1 cellular context compared by ENCODE assay signal in the genomic region with DNA sequence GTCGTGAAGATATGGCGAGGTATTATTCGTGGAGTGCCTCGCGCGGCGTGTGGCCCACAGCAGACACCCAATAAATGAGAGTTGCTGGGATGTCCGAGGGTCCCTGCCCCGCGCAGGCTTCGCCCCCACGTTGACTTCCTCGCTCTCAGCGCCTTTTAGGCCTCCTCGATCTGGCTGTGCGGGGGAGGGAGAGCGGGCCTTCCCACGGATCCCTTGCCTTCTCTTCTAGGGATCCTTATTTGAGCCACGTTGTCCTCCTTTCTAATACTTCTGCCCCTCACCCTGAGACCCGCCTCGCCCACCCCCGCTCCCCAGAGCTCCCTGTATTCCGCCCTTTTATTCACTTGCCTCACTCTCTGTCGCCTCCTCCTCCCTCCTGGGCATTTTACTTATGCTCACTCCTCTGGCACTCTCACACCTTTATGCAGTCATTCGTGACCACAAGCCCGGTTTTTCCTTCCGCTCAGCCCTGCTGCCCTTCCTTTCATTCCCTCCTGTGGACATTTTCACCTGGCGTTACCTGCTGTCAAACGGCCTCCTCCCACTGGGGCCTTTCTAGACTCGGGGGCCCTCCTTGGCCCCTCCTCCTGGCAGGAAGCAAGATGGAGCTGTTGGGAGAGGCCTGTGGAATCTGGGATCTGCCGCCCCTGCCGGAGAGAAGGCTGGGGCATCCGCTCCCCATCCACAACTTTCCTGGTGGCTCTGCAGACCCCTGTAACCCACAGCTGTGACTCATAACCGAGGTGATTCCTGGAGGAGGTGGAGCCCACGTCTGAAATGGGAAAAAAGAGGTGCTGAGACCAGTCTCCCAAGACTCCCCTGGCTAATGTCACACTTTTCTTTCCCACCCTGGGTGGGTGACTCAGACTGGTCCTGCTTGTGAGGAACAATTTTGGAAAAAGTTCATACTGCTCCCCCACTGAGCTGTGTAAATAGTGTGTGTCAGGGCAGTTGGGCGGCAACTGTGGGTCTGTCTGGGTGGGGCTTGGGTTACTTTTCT.
TF ChIP-seq lines count a peak whose summit lies in the region.

No MANE protein-coding gene starts in this region.

TF ChIP-seq in WTC11, 78 proteins besides CTCF, POLR2A, EP300 and RAD21 (continued from another document and continues in another):
- TF ChIP-seq, protein P1, sequence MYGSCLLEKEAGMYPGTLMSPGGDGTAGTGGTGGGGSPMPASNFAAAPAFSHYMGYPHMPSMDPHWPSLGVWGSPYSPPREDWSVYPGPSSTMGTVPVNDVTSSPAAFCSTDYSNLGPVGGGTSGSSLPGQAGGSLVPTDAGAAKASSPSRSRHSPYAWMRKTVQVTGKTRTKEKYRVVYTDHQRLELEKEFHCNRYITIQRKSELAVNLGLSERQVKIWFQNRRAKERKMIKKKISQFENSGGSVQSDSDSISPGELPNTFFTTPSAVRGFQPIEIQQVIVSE (CRISPR knock-in tag; IDR thresholded peaks at IDR 0.05; ENCODE audit: borderline replicate concordance): no peak
- TF ChIP-seq ZBTB21 (CRISPR knock-in tag; IDR thresholded peaks at IDR 0.05; ENCODE audit: borderline replicate concordance) (no peak), TP53 (CRISPR knock-in tag; IDR thresholded peaks at IDR 0.05) (no peak), ZNF263 (CRISPR knock-in tag; IDR thresholded peaks at IDR 0.05; ENCODE audit: low read depth) (no peak), JAZF1 (CRISPR knock-in tag; IDR thresholded peaks at IDR 0.05) (no peak), MLX (CRISPR knock-in tag; IDR thresholded peaks at IDR 0.05) (no peak), ATF3 (CRISPR knock-in tag; conservative IDR thresholded peaks at IDR 0.05) (no peak), E2F5 (CRISPR knock-in tag; IDR thresholded peaks at IDR 0.05) (no peak), IRF2 (CRISPR knock-in tag; IDR thresholded peaks at IDR 0.05; ENCODE audit: borderline replicate concordance, low read depth) (no peak), GABPB1 (CRISPR knock-in tag; IDR thresholded peaks at IDR 0.05) (no peak), SP1 (CRISPR knock-in tag; conservative IDR thresholded peaks at IDR 0.05) (peak; percentile 26; the same call in 1 of the 2 replicates), ERG (CRISPR knock-in tag; IDR thresholded peaks at IDR 0.05) (no peak), MXD4 (CRISPR knock-in tag; IDR thresholded peaks at IDR 0.05; ENCODE audit: borderline replicate concordance) (no peak), ARID4B (CRISPR knock-in tag; IDR thresholded peaks at IDR 0.05; ENCODE audit: borderline replicate concordance) (no peak; the same call in 1 of the 2 replicates), FOXP1 (CRISPR knock-in tag; IDR thresholded peaks at IDR 0.05; ENCODE audit: borderline replicate concordance) (no peak), ZNF671 (CRISPR knock-in tag; IDR thresholded peaks at IDR 0.05) (peak; percentile 38; the same call in 1 of the 2 replicates), ZNF416 (CRISPR knock-in tag; IDR thresholded peaks at IDR 0.05) (peak; percentile 37), NFE2L1 (CRISPR knock-in tag; IDR thresholded peaks at IDR 0.05) (no peak), RORB (CRISPR knock-in tag; IDR thresholded peaks at IDR 0.05) (no peak), ZNF512 (CRISPR knock-in tag; IDR thresholded peaks at IDR 0.05; ENCODE audit: borderline replicate concordance) (no peak), TEAD1 (CRISPR knock-in tag; IDR thresholded peaks at IDR 0.05) (no peak), CREB1 (CRISPR knock-in tag; IDR thresholded peaks at IDR 0.05) (no peak), ZNF317 (CRISPR knock-in tag; IDR thresholded peaks at IDR 0.05; ENCODE audit: borderline replicate concordance, low read depth) (no peak), ZNF281 (CRISPR knock-in tag; IDR thresholded peaks at IDR 0.05) (no peak), ZNF423 (CRISPR knock-in tag; IDR thresholded peaks at IDR 0.05) (no peak), ZNF232 (CRISPR knock-in tag; IDR thresholded peaks at IDR 0.05) (no peak), SOX15 (CRISPR knock-in tag; IDR thresholded peaks at IDR 0.05) (no peak)
- TF ChIP-seq, protein P2, sequence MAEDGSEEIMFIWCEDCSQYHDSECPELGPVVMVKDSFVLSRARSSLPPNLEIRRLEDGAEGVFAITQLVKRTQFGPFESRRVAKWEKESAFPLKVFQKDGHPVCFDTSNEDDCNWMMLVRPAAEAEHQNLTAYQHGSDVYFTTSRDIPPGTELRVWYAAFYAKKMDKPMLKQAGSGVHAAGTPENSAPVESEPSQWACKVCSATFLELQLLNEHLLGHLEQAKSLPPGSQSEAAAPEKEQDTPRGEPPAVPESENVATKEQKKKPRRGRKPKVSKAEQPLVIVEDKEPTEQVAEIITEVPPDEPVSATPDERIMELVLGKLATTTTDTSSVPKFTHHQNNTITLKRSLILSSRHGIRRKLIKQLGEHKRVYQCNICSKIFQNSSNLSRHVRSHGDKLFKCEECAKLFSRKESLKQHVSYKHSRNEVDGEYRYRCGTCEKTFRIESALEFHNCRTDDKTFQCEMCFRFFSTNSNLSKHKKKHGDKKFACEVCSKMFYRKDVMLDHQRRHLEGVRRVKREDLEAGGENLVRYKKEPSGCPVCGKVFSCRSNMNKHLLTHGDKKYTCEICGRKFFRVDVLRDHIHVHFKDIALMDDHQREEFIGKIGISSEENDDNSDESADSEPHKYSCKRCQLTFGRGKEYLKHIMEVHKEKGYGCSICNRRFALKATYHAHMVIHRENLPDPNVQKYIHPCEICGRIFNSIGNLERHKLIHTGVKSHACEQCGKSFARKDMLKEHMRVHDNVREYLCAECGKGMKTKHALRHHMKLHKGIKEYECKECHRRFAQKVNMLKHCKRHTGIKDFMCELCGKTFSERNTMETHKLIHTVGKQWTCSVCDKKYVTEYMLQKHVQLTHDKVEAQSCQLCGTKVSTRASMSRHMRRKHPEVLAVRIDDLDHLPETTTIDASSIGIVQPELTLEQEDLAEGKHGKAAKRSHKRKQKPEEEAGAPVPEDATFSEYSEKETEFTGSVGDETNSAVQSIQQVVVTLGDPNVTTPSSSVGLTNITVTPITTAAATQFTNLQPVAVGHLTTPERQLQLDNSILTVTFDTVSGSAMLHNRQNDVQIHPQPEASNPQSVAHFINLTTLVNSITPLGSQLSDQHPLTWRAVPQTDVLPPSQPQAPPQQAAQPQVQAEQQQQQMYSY (CRISPR knock-in tag; IDR thresholded peaks at IDR 0.05): no peak
- TF ChIP-seq, protein P3, sequence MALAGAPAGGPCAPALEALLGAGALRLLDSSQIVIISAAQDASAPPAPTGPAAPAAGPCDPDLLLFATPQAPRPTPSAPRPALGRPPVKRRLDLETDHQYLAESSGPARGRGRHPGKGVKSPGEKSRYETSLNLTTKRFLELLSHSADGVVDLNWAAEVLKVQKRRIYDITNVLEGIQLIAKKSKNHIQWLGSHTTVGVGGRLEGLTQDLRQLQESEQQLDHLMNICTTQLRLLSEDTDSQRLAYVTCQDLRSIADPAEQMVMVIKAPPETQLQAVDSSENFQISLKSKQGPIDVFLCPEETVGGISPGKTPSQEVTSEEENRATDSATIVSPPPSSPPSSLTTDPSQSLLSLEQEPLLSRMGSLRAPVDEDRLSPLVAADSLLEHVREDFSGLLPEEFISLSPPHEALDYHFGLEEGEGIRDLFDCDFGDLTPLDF (CRISPR knock-in tag; IDR thresholded peaks at IDR 0.05): no peak
- TF ChIP-seq, protein P4, sequence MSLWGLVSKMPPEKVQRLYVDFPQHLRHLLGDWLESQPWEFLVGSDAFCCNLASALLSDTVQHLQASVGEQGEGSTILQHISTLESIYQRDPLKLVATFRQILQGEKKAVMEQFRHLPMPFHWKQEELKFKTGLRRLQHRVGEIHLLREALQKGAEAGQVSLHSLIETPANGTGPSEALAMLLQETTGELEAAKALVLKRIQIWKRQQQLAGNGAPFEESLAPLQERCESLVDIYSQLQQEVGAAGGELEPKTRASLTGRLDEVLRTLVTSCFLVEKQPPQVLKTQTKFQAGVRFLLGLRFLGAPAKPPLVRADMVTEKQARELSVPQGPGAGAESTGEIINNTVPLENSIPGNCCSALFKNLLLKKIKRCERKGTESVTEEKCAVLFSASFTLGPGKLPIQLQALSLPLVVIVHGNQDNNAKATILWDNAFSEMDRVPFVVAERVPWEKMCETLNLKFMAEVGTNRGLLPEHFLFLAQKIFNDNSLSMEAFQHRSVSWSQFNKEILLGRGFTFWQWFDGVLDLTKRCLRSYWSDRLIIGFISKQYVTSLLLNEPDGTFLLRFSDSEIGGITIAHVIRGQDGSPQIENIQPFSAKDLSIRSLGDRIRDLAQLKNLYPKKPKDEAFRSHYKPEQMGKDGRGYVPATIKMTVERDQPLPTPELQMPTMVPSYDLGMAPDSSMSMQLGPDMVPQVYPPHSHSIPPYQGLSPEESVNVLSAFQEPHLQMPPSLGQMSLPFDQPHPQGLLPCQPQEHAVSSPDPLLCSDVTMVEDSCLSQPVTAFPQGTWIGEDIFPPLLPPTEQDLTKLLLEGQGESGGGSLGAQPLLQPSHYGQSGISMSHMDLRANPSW (CRISPR knock-in tag; conservative IDR thresholded peaks at IDR 0.05; ENCODE audit: low read depth): no peak
